In the genomic region with DNA sequence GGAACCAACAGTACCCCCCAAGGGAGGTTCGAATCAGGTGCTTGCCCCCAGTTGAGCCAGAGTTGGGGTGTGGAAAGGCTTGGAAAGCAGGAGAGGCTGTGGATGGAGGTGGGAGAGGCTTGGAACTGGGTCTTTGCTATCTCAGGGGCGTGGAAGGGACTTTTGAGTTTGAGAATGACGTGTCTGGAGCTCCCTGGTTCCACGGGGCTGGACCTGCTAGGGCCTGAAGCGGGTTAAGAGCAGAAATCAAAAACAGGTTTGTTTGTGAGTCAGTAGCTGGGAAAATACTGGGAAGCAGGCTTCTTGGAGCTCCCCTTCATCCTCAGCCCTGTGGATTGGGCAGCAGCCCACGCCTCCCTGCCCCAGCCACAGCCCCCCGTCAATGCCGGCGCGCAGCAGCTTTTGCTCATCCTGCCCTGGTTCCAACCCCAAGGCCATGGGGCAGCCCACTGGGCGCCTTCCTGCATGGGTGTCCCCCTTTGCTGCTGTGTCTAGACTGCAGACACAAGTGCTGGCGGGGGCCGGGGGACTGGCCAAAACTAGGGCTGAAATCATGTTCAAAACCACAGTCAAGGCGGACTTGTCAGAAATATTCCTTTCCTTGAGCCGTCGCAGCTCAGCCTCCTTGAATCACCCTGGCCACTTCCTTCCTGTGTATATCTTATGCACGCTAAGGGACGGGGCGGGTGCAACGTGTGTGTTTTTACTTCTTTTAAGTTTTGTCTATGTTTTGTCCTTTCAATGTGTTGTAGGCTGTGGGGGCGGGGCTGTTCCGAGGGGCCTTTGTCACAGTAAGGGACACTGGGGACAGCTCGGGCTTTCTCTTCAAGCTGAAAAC, we compare ENCODE assay signal across 8 cellular contexts.
A peak's percentile ranks its signal among the peaks of the same experiment; 100 is the strongest.
DNase-seq lines count a peak whose midpoint lies in the region; ATAC-seq and TF ChIP-seq lines count a peak whose summit lies in the region.

No MANE protein-coding gene starts in this region.

- H3K9ac ChIP-seq in BLaER1 treated with 17β-estradiol and CSF1 and Interleukin-3, amounts not matched to agents 10 nM and 100 nM: peak overlapping the region; percentile 63 to 89 (median 83)
- H3K9ac ChIP-seq in Karpas-422 (ENCODE audit: low read length): peak overlapping the region; percentile 46

- peak; percentile 37 for ATAC-seq in GM21515 (IDR thresholded peaks at IDR 0.05; ENCODE audit: unreplicated experiment)

- peak overlapping the region; percentile 91 to 99 (median 96) for H3K4me2 ChIP-seq in BLaER1 treated with 17β-estradiol and CSF1 and Interleukin-3, amounts not matched to agents 10 nM and 100 nM
- H3K4me2 ChIP-seq in Karpas-422 (ENCODE audit: low read depth, low read length, poor library complexity, severe bottlenecking): peak overlapping the region; percentile 69

- H3K36me3 ChIP-seq in BLaER1 treated with 17β-estradiol and CSF1 and Interleukin-3, amounts not matched to agents 10 nM and 100 nM: no peaks in the 10 kb centered on the region
- H3K36me3 ChIP-seq in Karpas-422 (ENCODE audit: insufficient read depth, low read length): no peaks in the 10 kb centered on the region
- no peaks in the 10 kb centered on the region for H3K36me3 ChIP-seq in prostate gland
- no peaks in the 10 kb centered on the region for H3K36me3 ChIP-seq in urinary bladder (ENCODE audit: insufficient read depth)

- no peaks in the 10 kb centered on the region for H4K20me1 ChIP-seq in BLaER1 treated with 17β-estradiol and CSF1 and Interleukin-3, amounts not matched to agents 10 nM and 100 nM
- H4K20me1 ChIP-seq in Karpas-422 (ENCODE audit: insufficient read depth, low read depth, low read length): no peaks in the 10 kb centered on the region

- no peaks in the 10 kb centered on the region for H3K9me2 ChIP-seq in Karpas-422 (replicated peaks; ENCODE audit: insufficient read depth, low read length)

- peaks cover 58 to 82% (median 79%) of the 10 kb centered on the region in 10 experiments for H3K4me1 ChIP-seq in BLaER1 treated with 17β-estradiol and CSF1 and Interleukin-3, amounts not matched to agents 10 nM and 100 nM
- H3K4me1 ChIP-seq in Karpas-422 (ENCODE audit: low read length) (peaks cover 26% of the 10 kb centered on the region), prostate gland (replicated peaks) (peaks cover 6% of the 10 kb centered on the region), urinary bladder (ENCODE audit: insufficient read depth) (no peaks in the 10 kb centered on the region)

- peak overlapping the region; percentile 62; the same call in 1 of the 2 replicates for H2AFZ ChIP-seq in Karpas-422 (ENCODE audit: low read length)

- peak overlapping the region; percentile 59 to 97 (median 92); a peak in 21 of 22 replicates for H3K27ac ChIP-seq in BLaER1 treated with 17β-estradiol and CSF1 and Interleukin-3, amounts not matched to agents 10 nM and 100 nM
- H3K27ac ChIP-seq in Karpas-422 (ENCODE audit: low read length): no peak overlapping the region
- peak overlapping the region; percentile 5 to 17 for H3K27ac ChIP-seq in prostate gland
- peak overlapping the region; percentile 63 for H3K27ac ChIP-seq in urinary bladder (ENCODE audit: low read depth)

- peak overlapping the region; percentile 34 to 65 (median 53); a peak in 19 of 20 replicates for H3K4me3 ChIP-seq in BLaER1 treated with 17β-estradiol and CSF1 and Interleukin-3, amounts not matched to agents 10 nM and 100 nM
- peak overlapping the region; percentile 55 for H3K4me3 ChIP-seq in Karpas-422 (ENCODE audit: low read length)
- H3K4me3 ChIP-seq in prostate gland: no peak overlapping the region
- H3K4me3 ChIP-seq in urinary bladder (ENCODE audit: low read depth, low read length): no peak overlapping the region

- no peak for TF ChIP-seq CTCF in prostate gland (IDR thresholded peaks at IDR 0.05)

- 64% methylated on average over 23 of the region's 23 CpGs for WGBS in prostate gland
- 53% methylated on average over 23 of the region's 23 CpGs for WGBS in urinary bladder

- intact Hi-C loops in prostate gland (cut with DNase I): loop anchor here (2.0 kb wide), 2 partner anchors 68 to 220 kb away; no protein-coding TSS in a partner anchor

- TF ChIP-seq POLR2A in erythroblast (IDR thresholded peaks at IDR 0.05; ENCODE audit: low read length): no peak
- no peak for TF ChIP-seq POLR2A in prostate gland (IDR thresholded peaks at IDR 0.05)

- H3K27me3 ChIP-seq in BLaER1 treated with 17β-estradiol and CSF1 and Interleukin-3, amounts not matched to agents 10 nM and 100 nM: no peaks in the 10 kb centered on the region
- no peaks in the 10 kb centered on the region for H3K27me3 ChIP-seq in Karpas-422 (ENCODE audit: low read length)
- no peaks in the 10 kb centered on the region for H3K27me3 ChIP-seq in prostate gland (replicated peaks; ENCODE audit: insufficient read depth)

- peak; percentile 66 for DNase-seq in Karpas-422
- peak; percentile 61 to 67 for DNase-seq in activated CD8-positive, alpha-beta memory T cell treated with anti-CD3 and anti-CD28 coated beads for 1 hour (ENCODE audit: extremely low read depth in 1 of 2, low read depth in 1 of 2)
- peak; percentile 65 to 68 for DNase-seq in erythroblast (lab: John Stamatoyannopoulos, UW)
- no peak for DNase-seq in prostate gland (ENCODE audit: low spot score)
- DNase-seq in NCI-H774 (lab: John Stamatoyannopoulos, UW): no peak

- no peaks in the 10 kb centered on the region for H3K9me3 ChIP-seq in BLaER1 treated with 17β-estradiol and CSF1 and Interleukin-3, amounts not matched to agents 10 nM and 100 nM (replicated peaks in 1 of 11)
- H3K9me3 ChIP-seq in Karpas-422 (ENCODE audit: low read length) (no peaks in the 10 kb centered on the region), prostate gland (no peaks in the 10 kb centered on the region)

- no peaks in the 10 kb centered on the region for H3K79me2 ChIP-seq in Karpas-422 (ENCODE audit: low read length)

Comparison
In these comparisons a context has a peak if more than half of its experiments do, and no peak if none do; other contexts are left out.
1. H3K4me3 ChIP-seq: peak in BLaER1 treated with 17β-estradiol and CSF1 and Interleukin-3, amounts not matched to agents 10 nM and 100 nM (10 of 10) and Karpas-422 (single experiment); none in prostate gland (0 of 2) and urinary bladder (single experiment).
2. DNase-seq: peak in Karpas-422 (single experiment), activated CD8-positive, alpha-beta memory T cell treated with anti-CD3 and anti-CD28 coated beads for 1 hour (2 of 2) and erythroblast (2 of 2); none in prostate gland (single experiment) and NCI-H774 (single experiment).